20 cellular contexts compared by ENCODE assay signal in genomic region chr16:88618182-88618955, GRCh38. TPM values are rescaled to one million over a fixed set of nuclear protein-coding genes. Genes with fewer than 3 reads are reported as not detected.
DNase-seq lines count a peak whose midpoint lies in the region; ATAC-seq and TF ChIP-seq lines count a peak whose summit lies in the region.
"Had no signal": no experiment of that assay in that cellular context is flagged by ENCODE, and none has a peak within 500 bp of the region (broad histone marks: within the 10 kb centered on the region; RNA-seq: fewer than 3 reads in every experiment).

No MANE protein-coding gene starts in this region.

- CTCF ChIA-PET in activated CD4-positive, alpha-beta memory T cell treated with anti-CD3 and anti-CD28 coated beads for 36 hours (lab: Charles Lee), result interaction anchor here (2.1 kb wide), 1 partner anchor 48 kb away, joined by 7 read pairs; the partner anchor contains the start of gene ZC3H18

- no peak overlapping the region for H3K4me3 Mint-ChIP-seq in activated naive CD8-positive, alpha-beta T cell treated with anti-CD3 and anti-CD28 coated beads for 36 hours
- no peak overlapping the region for H3K4me3 Mint-ChIP-seq in activated naive CD8-positive, alpha-beta T cell treated with anti-CD3 and anti-CD28 coated beads, Interleukin-2, amount 50 U/mL, for 24 hours
- no peak overlapping the region for H3K4me3 Mint-ChIP-seq in activated CD4-positive, alpha-beta memory T cell treated with anti-CD3 and anti-CD28 coated beads for 36 hours
- peak overlapping the region; percentile 61 for H3K4me3 Mint-ChIP-seq in stimulated activated effector memory CD8-positive, alpha-beta T cell treated with anti-CD3 and anti-CD28 coated beads, Interleukin-12 subunit alpha, Interleukin-12 subunit beta, amount 100 ng/mL, for 72 hours

- H3K36me3 Mint-ChIP-seq in activated naive CD8-positive, alpha-beta T cell treated with anti-CD3 and anti-CD28 coated beads for 36 hours, result peaks cover 14% of the 10 kb centered on the region
- peaks cover 22% of the 10 kb centered on the region for H3K36me3 Mint-ChIP-seq in activated naive CD8-positive, alpha-beta T cell treated with anti-CD3 and anti-CD28 coated beads, Interleukin-2, amount 50 U/mL, for 24 hours (ENCODE audit: low read depth)
- peaks cover 15% of the 10 kb centered on the region for H3K36me3 Mint-ChIP-seq in activated CD4-positive, alpha-beta memory T cell treated with anti-CD3 and anti-CD28 coated beads for 36 hours
- H3K36me3 Mint-ChIP-seq in stimulated activated effector memory CD8-positive, alpha-beta T cell treated with anti-CD3 and anti-CD28 coated beads, Interleukin-12 subunit alpha, Interleukin-12 subunit beta, amount 100 ng/mL, for 72 hours, result peaks cover 78% of the 10 kb centered on the region

- no peaks in the 10 kb centered on the region for H3K9me3 ChIP-seq in left ventricle myocardium inferior (replicated peaks)
- H3K9me3 ChIP-seq: neutrophil had no signal

- DNase-seq in activated naive CD8-positive, alpha-beta T cell treated with anti-CD3 and anti-CD28 coated beads for 36 hours, result no peak
- no peak for DNase-seq in activated naive CD8-positive, alpha-beta T cell treated with anti-CD3 and anti-CD28 coated beads, Interleukin-2, amount 50 U/mL, for 24 hours
- DNase-seq in activated CD4-positive, alpha-beta memory T cell treated with anti-CD3 and anti-CD28 coated beads for 36 hours, result no peak
- DNase-seq in left ventricle myocardium inferior (no peak), 8988T (no peak)
- no peak for DNase-seq in stimulated activated effector memory CD8-positive, alpha-beta T cell treated with anti-CD3 and anti-CD28 coated beads, Interleukin-12 subunit alpha, Interleukin-12 subunit beta, amount 100 ng/mL, for 72 hours (ENCODE audit: low spot score in 2 of 2)
- DNase-seq: activated naive CD4-positive, alpha-beta T cell treated with anti-CD3 and anti-CD28 coated beads, Interleukin-2, amount 50 U/mL, for 16 hours; cerebellar nuclear complex; DMS 273 treated with DMSO at 0.1 percent for 48 hours; GOT3; hippocampal formation; NCI-H2081; NCI-H82; RPMI8226; T-helper 9 cell had no signal

- peaks cover 20% of the 10 kb centered on the region for H3K4me1 Mint-ChIP-seq in activated naive CD8-positive, alpha-beta T cell treated with anti-CD3 and anti-CD28 coated beads for 36 hours
- H3K4me1 Mint-ChIP-seq in activated naive CD8-positive, alpha-beta T cell treated with anti-CD3 and anti-CD28 coated beads, Interleukin-2, amount 50 U/mL, for 24 hours, result peaks cover 31% of the 10 kb centered on the region
- peaks cover 31% of the 10 kb centered on the region for H3K4me1 Mint-ChIP-seq in activated CD4-positive, alpha-beta memory T cell treated with anti-CD3 and anti-CD28 coated beads for 36 hours (ENCODE audit: low read depth)
- H3K4me1 Mint-ChIP-seq in stimulated activated effector memory CD8-positive, alpha-beta T cell treated with anti-CD3 and anti-CD28 coated beads, Interleukin-12 subunit alpha, Interleukin-12 subunit beta, amount 100 ng/mL, for 72 hours, result peaks cover 74% of the 10 kb centered on the region

- H3K36me3 ChIP-seq in left ventricle myocardium inferior, result peaks cover 25% of the 10 kb centered on the region

- POLR2A ChIA-PET in activated CD4-positive, alpha-beta memory T cell treated with anti-CD3 and anti-CD28 coated beads for 36 hours (lab: Charles Lee), result no interaction called here

- H3K27me3 Mint-ChIP-seq in activated naive CD8-positive, alpha-beta T cell treated with anti-CD3 and anti-CD28 coated beads for 36 hours, result no peaks in the 10 kb centered on the region
- H3K27me3 Mint-ChIP-seq in activated naive CD8-positive, alpha-beta T cell treated with anti-CD3 and anti-CD28 coated beads, Interleukin-2, amount 50 U/mL, for 24 hours, result no peaks in the 10 kb centered on the region
- no peaks in the 10 kb centered on the region for H3K27me3 Mint-ChIP-seq in activated CD4-positive, alpha-beta memory T cell treated with anti-CD3 and anti-CD28 coated beads for 36 hours

- intact Hi-C loops in activated CD4-positive, alpha-beta memory T cell treated with anti-CD3 and anti-CD28 coated beads for 36 hours (cut with micrococcal nuclease), result no loop called here
- intact Hi-C loops in left ventricle myocardium inferior (cut with micrococcal nuclease), result no loop called here

- peaks cover 45% of the 10 kb centered on the region for H3K4me1 ChIP-seq in left ventricle myocardium inferior

- no peak overlapping the region for H3K4me3 ChIP-seq in left ventricle myocardium inferior

- no peak for ATAC-seq in activated naive CD8-positive, alpha-beta T cell treated with anti-CD3 and anti-CD28 coated beads, Interleukin-2, amount 50 U/mL, for 24 hours
- no peak for ATAC-seq in stimulated activated effector memory CD8-positive, alpha-beta T cell treated with anti-CD3 and anti-CD28 coated beads, Interleukin-12 subunit alpha, Interleukin-12 subunit beta, amount 100 ng/mL, for 72 hours
- ATAC-seq in HG03095 (IDR thresholded peaks at IDR 0.05; ENCODE audit: unreplicated experiment), result no peak
- no peak for ATAC-seq in GM21367 (IDR thresholded peaks at IDR 0.05; ENCODE audit: unreplicated experiment)

- peak overlapping the region; percentile 66 for H3K27ac ChIP-seq in left ventricle myocardium inferior (replicated peaks)
- H3K27ac ChIP-seq: neutrophil had no signal

- TF ChIP-seq CTCF in left ventricle myocardium inferior (IDR thresholded peaks at IDR 0.05; ENCODE audit: borderline replicate concordance), result no peak

- H3K9me3 Mint-ChIP-seq in activated naive CD8-positive, alpha-beta T cell treated with anti-CD3 and anti-CD28 coated beads for 36 hours, result no peaks in the 10 kb centered on the region
- H3K9me3 Mint-ChIP-seq in activated naive CD8-positive, alpha-beta T cell treated with anti-CD3 and anti-CD28 coated beads, Interleukin-2, amount 50 U/mL, for 24 hours, result no peaks in the 10 kb centered on the region
- no peaks in the 10 kb centered on the region for H3K9me3 Mint-ChIP-seq in activated CD4-positive, alpha-beta memory T cell treated with anti-CD3 and anti-CD28 coated beads for 36 hours
- H3K9me3 Mint-ChIP-seq in stimulated activated effector memory CD8-positive, alpha-beta T cell treated with anti-CD3 and anti-CD28 coated beads, Interleukin-12 subunit alpha, Interleukin-12 subunit beta, amount 100 ng/mL, for 72 hours, result no peaks in the 10 kb centered on the region

- H3K27ac Mint-ChIP-seq in activated naive CD8-positive, alpha-beta T cell treated with anti-CD3 and anti-CD28 coated beads for 36 hours, result peak overlapping the region; percentile 11
- H3K27ac Mint-ChIP-seq in activated naive CD8-positive, alpha-beta T cell treated with anti-CD3 and anti-CD28 coated beads, Interleukin-2, amount 50 U/mL, for 24 hours, result no peak overlapping the region
- peak overlapping the region; percentile 38 for H3K27ac Mint-ChIP-seq in activated CD4-positive, alpha-beta memory T cell treated with anti-CD3 and anti-CD28 coated beads for 36 hours
- peak overlapping the region; percentile 93 for H3K27ac Mint-ChIP-seq in stimulated activated effector memory CD8-positive, alpha-beta T cell treated with anti-CD3 and anti-CD28 coated beads, Interleukin-12 subunit alpha, Interleukin-12 subunit beta, amount 100 ng/mL, for 72 hours

- H3K27me3 ChIP-seq in left ventricle myocardium inferior (ENCODE audit: low read depth), result no peaks in the 10 kb centered on the region
- H3K27me3 ChIP-seq: neutrophil had no signal

RNA-seq across cellular contexts. Expression of gene IL17C, which starts 20.0 kb away (rescaled TPM):
- total RNA-seq in activated naive CD8-positive, alpha-beta T cell treated with anti-CD3 and anti-CD28 coated beads for 36 hours, result not detected
- under 1 TPM in 1 of 2 experiments, not detected in 1; 0.22 TPM for total RNA-seq in activated CD4-positive, alpha-beta memory T cell treated with anti-CD3 and anti-CD28 coated beads for 36 hours
- total RNA-seq in left ventricle myocardium inferior, result not detected
- total RNA-seq: lung microvascular endothelial cell, temporal lobe had no signal

RNA-seq across cellular contexts. Expression of gene CYBA, which starts 32.5 kb away (rescaled TPM):
- total RNA-seq in activated naive CD8-positive, alpha-beta T cell treated with anti-CD3 and anti-CD28 coated beads for 36 hours, result 100 to 1,000 TPM; 197 to 204 TPM
- total RNA-seq in activated CD4-positive, alpha-beta memory T cell treated with anti-CD3 and anti-CD28 coated beads for 36 hours, result 100 to 1,000 TPM; 262 to 265 TPM
- 42.6 TPM for total RNA-seq in left ventricle myocardium inferior

RNA-seq across cellular contexts. Expression of gene MVD, which starts 44.5 kb away (rescaled TPM):
- 10 to 100 TPM; 53.3 to 56.6 TPM for total RNA-seq in activated naive CD8-positive, alpha-beta T cell treated with anti-CD3 and anti-CD28 coated beads for 36 hours
- total RNA-seq in activated CD4-positive, alpha-beta memory T cell treated with anti-CD3 and anti-CD28 coated beads for 36 hours, result 100 to 1,000 TPM; 111 to 113 TPM
- 25.3 TPM for total RNA-seq in left ventricle myocardium inferior

RNA-seq across cellular contexts. Expression of gene ZC3H18, which starts 48.2 kb away (rescaled TPM):
- 10 to 100 TPM; 84.3 to 86.8 TPM for total RNA-seq in activated naive CD8-positive, alpha-beta T cell treated with anti-CD3 and anti-CD28 coated beads for 36 hours
- 10 to 100 TPM; 72.0 to 72.7 TPM for total RNA-seq in activated CD4-positive, alpha-beta memory T cell treated with anti-CD3 and anti-CD28 coated beads for 36 hours
- total RNA-seq in left ventricle myocardium inferior, result 21.3 TPM
